Comparison of ENCODE assay signal across 31 cellular contexts in genomic region chr6:7290079-7290478, GRCh38.
"Had no signal": no experiment of that assay in that cellular context is flagged by ENCODE, and none has a peak within 500 bp of the region (broad histone marks: within the 10 kb centered on the region; RNA-seq: fewer than 3 reads in every experiment).

No MANE protein-coding gene starts in this region.

- FAIRE-seq: frontal cortex had no signal

- H3K9me3 Mint-ChIP-seq: activated CD4-positive, alpha-beta memory T cell treated with anti-CD3 and anti-CD28 coated beads, Interleukin-2, amount 10 ng/mL, durations not matched to agents 7 days and 5 days; activated CD4-positive, alpha-beta T cell treated with anti-CD3 and anti-CD28 coated beads, Interleukin-2, amount 10 ng/mL, durations not matched to agents 7 days and 5 days; activated naive CD4-positive, alpha-beta T cell treated with anti-CD3 and anti-CD28 coated beads, Interleukin-2, amount 50 U/mL, for 72 hours; activated naive CD8-positive, alpha-beta T cell treated with anti-CD3 and anti-CD28 coated beads, Interleukin-2, amount 50 U/mL, for 24 hours; activated T-cell treated with anti-CD3 and anti-CD28 coated beads, Interleukin-2, amount 50 U/mL, for 24 hours; activated T-cell treated with anti-CD3 and anti-CD28 coated beads, Interleukin-2, amount 50 U/mL, for 72 hours; central memory CD8-positive, alpha-beta T cell; dendritic cell treated with granulocyte-macrophage colony-stimulating factor and Interleukin-4, amounts not matched to agents 40 ng/mL and 50 ng/mL, for 4 days; endodermal cell had no signal

- H3K4me3 Mint-ChIP-seq: activated CD4-positive, alpha-beta memory T cell treated with anti-CD3 and anti-CD28 coated beads, Interleukin-2, amount 10 ng/mL, durations not matched to agents 7 days and 5 days; activated CD4-positive, alpha-beta T cell treated with anti-CD3 and anti-CD28 coated beads, Interleukin-2, amount 10 ng/mL, durations not matched to agents 7 days and 5 days; activated naive CD8-positive, alpha-beta T cell treated with anti-CD3 and anti-CD28 coated beads, Interleukin-2, amount 50 U/mL, for 24 hours; activated T-cell treated with anti-CD3 and anti-CD28 coated beads, Interleukin-2, amount 50 U/mL, for 24 hours; activated T-cell treated with anti-CD3 and anti-CD28 coated beads, Interleukin-2, amount 50 U/mL, for 72 hours; central memory CD8-positive, alpha-beta T cell; dendritic cell treated with granulocyte-macrophage colony-stimulating factor and Interleukin-4, amounts not matched to agents 40 ng/mL and 50 ng/mL, for 4 days; endodermal cell had no signal

- H3K27me3 Mint-ChIP-seq: activated CD4-positive, alpha-beta memory T cell treated with anti-CD3 and anti-CD28 coated beads, Interleukin-2, amount 10 ng/mL, durations not matched to agents 7 days and 5 days; activated CD4-positive, alpha-beta T cell treated with anti-CD3 and anti-CD28 coated beads, Interleukin-2, amount 10 ng/mL, durations not matched to agents 7 days and 5 days; activated naive CD8-positive, alpha-beta T cell treated with anti-CD3 and anti-CD28 coated beads, Interleukin-2, amount 50 U/mL, for 24 hours; activated T-cell treated with anti-CD3 and anti-CD28 coated beads, Interleukin-2, amount 50 U/mL, for 24 hours; central memory CD8-positive, alpha-beta T cell; dendritic cell treated with granulocyte-macrophage colony-stimulating factor and Interleukin-4, amounts not matched to agents 40 ng/mL and 50 ng/mL, for 4 days had no signal

- DNase-seq: activated CD4-positive, alpha-beta memory T cell treated with anti-CD3 and anti-CD28 coated beads, Interleukin-2, amount 10 ng/mL, durations not matched to agents 7 days and 5 days; activated CD4-positive, alpha-beta T cell treated with anti-CD3 and anti-CD28 coated beads for 1 hour; activated CD4-positive, alpha-beta T cell treated with anti-CD3 and anti-CD28 coated beads for 4 hours; activated CD4-positive, alpha-beta T cell treated with anti-CD3 and anti-CD28 coated beads, Interleukin-2, amount 10 ng/mL, durations not matched to agents 7 days and 5 days; activated CD4-positive, alpha-beta T cell treated with anti-CD3 and anti-CD28 coated beads, Interleukin-2, amount 50 U/mL, for 4 hours; activated CD4-positive, CD25-positive, alpha-beta regulatory T cell; activated CD8-positive, alpha-beta memory T cell treated with anti-CD3 and anti-CD28 coated beads, Interleukin-2, amount 50 U/mL, for 48 hours; activated effector memory CD4-positive, alpha-beta T cell treated with Interleukin-2 at 50 U/mL for 16 hours; activated gamma-delta T cell treated with Interleukin-2 at 50 U/mL for 16 hours; activated naive CD4-positive, alpha-beta T cell treated with Interleukin-2 at 50 U/mL for 16 hours; activated naive CD8-positive, alpha-beta T cell treated with anti-CD3 and anti-CD28 coated beads, Interleukin-2, amount 50 U/mL, for 24 hours; activated T-cell treated with anti-CD3 and anti-CD28 coated beads for 4 hours; activated T-cell treated with anti-CD3 and anti-CD28 coated beads, Interleukin-2, amount 50 U/mL, for 24 hours; activated T-cell treated with anti-CD3 and anti-CD28 coated beads, Interleukin-2, amount 50 U/mL, for 72 hours; adrenal gland; amygdala; aorta; body of pancreas; dorsolateral prefrontal cortex; effector memory CD4-positive, alpha-beta T cell; endodermal cell; foreskin fibroblast; T-helper 1 cell; T-helper 2 cell had no signal

- H3K27ac ChIP-seq: adrenal gland, body of pancreas, cardiac muscle cell, coronary artery, dorsolateral prefrontal cortex had no signal

- ATAC-seq: activated naive CD4-positive, alpha-beta T cell treated with anti-CD3 and anti-CD28 coated beads, Interleukin-2, amount 50 U/mL, for 72 hours; activated naive CD8-positive, alpha-beta T cell treated with anti-CD3 and anti-CD28 coated beads, Interleukin-2, amount 50 U/mL, for 24 hours; activated T-cell treated with anti-CD3 and anti-CD28 coated beads, Interleukin-2, amount 50 U/mL, for 72 hours; body of pancreas; esophagus mucosa had no signal

- H3K9me3 ChIP-seq: adrenal gland, body of pancreas had no signal

- H3K27ac Mint-ChIP-seq: activated CD4-positive, alpha-beta memory T cell treated with anti-CD3 and anti-CD28 coated beads, Interleukin-2, amount 10 ng/mL, durations not matched to agents 7 days and 5 days; activated CD4-positive, alpha-beta T cell treated with anti-CD3 and anti-CD28 coated beads, Interleukin-2, amount 10 ng/mL, durations not matched to agents 7 days and 5 days; activated naive CD4-positive, alpha-beta T cell treated with anti-CD3 and anti-CD28 coated beads, Interleukin-2, amount 50 U/mL, for 72 hours; activated naive CD8-positive, alpha-beta T cell treated with anti-CD3 and anti-CD28 coated beads, Interleukin-2, amount 50 U/mL, for 24 hours; activated T-cell treated with anti-CD3 and anti-CD28 coated beads, Interleukin-2, amount 50 U/mL, for 24 hours; activated T-cell treated with anti-CD3 and anti-CD28 coated beads, Interleukin-2, amount 50 U/mL, for 72 hours; dendritic cell treated with granulocyte-macrophage colony-stimulating factor and Interleukin-4, amounts not matched to agents 40 ng/mL and 50 ng/mL, for 4 days; endodermal cell had no signal

- H3K27me3 ChIP-seq: adrenal gland, body of pancreas, cardiac muscle cell, dorsolateral prefrontal cortex had no signal

- H3K4me1 ChIP-seq: adrenal gland, body of pancreas had no signal

- H3K4me3 ChIP-seq: adrenal gland, body of pancreas, cardiac muscle cell, coronary artery, dorsolateral prefrontal cortex had no signal

- H3K4me1 Mint-ChIP-seq: activated CD4-positive, alpha-beta memory T cell treated with anti-CD3 and anti-CD28 coated beads, Interleukin-2, amount 10 ng/mL, durations not matched to agents 7 days and 5 days; activated CD4-positive, alpha-beta T cell treated with anti-CD3 and anti-CD28 coated beads, Interleukin-2, amount 10 ng/mL, durations not matched to agents 7 days and 5 days; endodermal cell had no signal
